Comparison of ENCODE assay signal across 8 cellular contexts in genomic region chrX:41922694-41923171, GRCh38. TPM values are rescaled to one million over a fixed set of nuclear protein-coding genes. Genes with fewer than 3 reads are reported as not detected.
DNase-seq lines count a peak whose midpoint lies in the region; ATAC-seq and TF ChIP-seq lines count a peak whose summit lies in the region.

No MANE protein-coding gene starts in this region.

- no peaks in the 10 kb centered on the region for H3K36me3 Mint-ChIP-seq in brain

- H3K4me3 Mint-ChIP-seq in brain, result peak overlapping the region; percentile 95 to 99 (median 97)

- no peak for TF ChIP-seq CTCF in Peyer's patch (IDR thresholded peaks at IDR 0.05)
- TF ChIP-seq CTCF in brain (conservative IDR thresholded peaks at IDR 0.05), result peak in 1 of 2 experiments; percentile 25

- peaks cover 0 to 4% (median 0%) of the 10 kb centered on the region in 5 experiments for H3K9me3 Mint-ChIP-seq in brain

- H3K4me3 ChIP-seq in Peyer's patch (peak overlapping the region; percentile 54 to 81 (median 64)), skin epidermis (peak overlapping the region; percentile 44 to 64 (median 59))

- peaks cover 64% of the 10 kb centered on the region for H3K4me1 Mint-ChIP-seq in brain

- no peaks in the 10 kb centered on the region for H3K36me3 ChIP-seq in Peyer's patch

- H3K27ac Mint-ChIP-seq in brain, result peak overlapping the region; percentile 97 to 99 (median 98)

- no peaks in the 10 kb centered on the region for H3K27me3 ChIP-seq in Peyer's patch

- H3K27me3 Mint-ChIP-seq in brain, result peaks cover 11% of the 10 kb centered on the region

- H3K4me1 ChIP-seq in Peyer's patch, result no peaks in the 10 kb centered on the region

- H3K27ac ChIP-seq in Peyer's patch (peak overlapping the region; percentile 72 to 93 (median 80)), skin epidermis (peak overlapping the region; percentile 62 to 92 (median 82))

- ATAC-seq in HG03066 (IDR thresholded peaks at IDR 0.05; ENCODE audit: low read depth, unreplicated experiment), result peak; percentile 25

- no peaks in the 10 kb centered on the region for H3K9me3 ChIP-seq in Peyer's patch

- DNase-seq in NCI-H146 (lab: John Stamatoyannopoulos, UW), result peak; percentile 54
- no peak for DNase-seq in NCI-H146 treated with DMSO at 0.1 percent for 48 hours (lab: John Stamatoyannopoulos, UW; ENCODE audit: unreplicated experiment)
- peak; percentile 47 to 64 (median 57) for DNase-seq in Peyer's patch
- peak; percentile 31 for DNase-seq in iPS-NIHi7 (ENCODE audit: extremely low spot score)
- DNase-seq in SHP77 treated with DMSO at 0.1 percent for 48 hours (lab: John Stamatoyannopoulos, UW), result no peak

- TF ChIP-seq POLR2A in Peyer's patch (IDR thresholded peaks at IDR 0.05), result no peak

RNA-seq across cellular contexts. Expression of gene CASK, which starts 0.6 kb away (rescaled TPM):
- 100 to 1,000 TPM in 1 of 4 donors, 10 to 100 TPM in 3; 46.9 to 123 (median 78.8) TPM for total RNA-seq in Peyer's patch
- polyA plus RNA-seq in brain (ENCODE audit: insufficient read depth, low read depth, low replicate concordance), result 17.4 TPM

Comparison
In these comparisons a context has a peak if more than half of its experiments do, and no peak if none do; other contexts are left out.
1. DNase-seq: peak in NCI-H146 (single experiment), Peyer's patch (3 of 3) and iPS-NIHi7 (single experiment); none in NCI-H146 treated with DMSO at 0.1 percent for 48 hours (single experiment) and SHP77 treated with DMSO at 0.1 percent for 48 hours (single experiment).